In the genomic region with DNA sequence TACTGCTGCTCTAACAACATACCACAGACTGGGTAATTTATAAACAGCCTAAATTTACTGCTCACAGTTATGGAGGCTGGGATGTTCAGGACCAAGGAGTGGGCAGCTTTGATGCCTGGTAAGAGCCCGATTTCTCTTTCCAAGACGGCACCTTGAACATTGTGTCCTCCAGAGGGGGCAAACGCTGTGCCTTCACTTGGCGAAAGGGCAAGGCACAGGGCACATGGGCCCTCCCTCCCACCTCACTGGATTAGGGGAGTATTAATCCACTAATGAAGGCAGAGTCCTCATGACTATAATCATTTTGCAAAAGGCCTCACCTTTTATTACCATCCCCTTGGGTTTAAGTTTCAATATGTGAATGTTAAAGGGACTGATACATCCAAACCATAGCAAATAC, we compare ENCODE assay signal across 24 cellular contexts.
"Had no signal": no experiment of that assay in that cellular context is flagged by ENCODE, and none has a peak within 500 bp of the region (broad histone marks: within the 10 kb centered on the region; RNA-seq: fewer than 3 reads in every experiment).

No MANE protein-coding gene starts in this region.

- H3K4me1 ChIP-seq: esophagus muscularis mucosa, foreskin keratinocyte, gastroesophageal sphincter, heart left ventricle, left lung, neural progenitor cell, parathyroid adenoma, right lobe of liver, thyroid gland had no signal

- H3K27ac ChIP-seq: coronary artery, esophagus muscularis mucosa, foreskin keratinocyte, gastroesophageal sphincter, heart left ventricle, hepatocyte, left lung, neural progenitor cell, parathyroid adenoma, right lobe of liver, thyroid gland had no signal

- H3K36me3 ChIP-seq: esophagus muscularis mucosa, gastroesophageal sphincter, heart left ventricle, left lung, neural progenitor cell, right lobe of liver, thyroid gland had no signal

- DNase-seq: dermis blood vessel endothelial cell; effector memory CD4-positive, alpha-beta T cell; foreskin keratinocyte; heart left ventricle; left cardiac atrium; left lung; mesenchymal stem cell; midbrain; naive thymus-derived CD4-positive, alpha-beta T cell; right lobe of liver; small intestine; stimulated activated CD4-positive, alpha-beta T cell treated with anti-CD3 and anti-CD28 coated beads, Interleukin-1b, Interleukin-23, amount 100 ng/mL, for 48 hours; stimulated activated CD4-positive, alpha-beta T cell treated with anti-CD3 and anti-CD28 coated beads, Interleukin-4, amount 100 ng/mL, for 1 hour; stimulated activated CD8-positive, alpha-beta memory T cell treated with anti-CD3 and anti-CD28 coated beads, Interleukin-4, amount 100 ng/mL, for 48 hours; stimulated activated naive CD4-positive, alpha-beta T cell; stimulated activated naive CD8-positive, alpha-beta T cell treated with anti-CD3 and anti-CD28 coated beads, Interleukin-15, amount 100 ng/mL, for 72 hours; thyroid gland; trophoblast cell had no signal

- ATAC-seq: foreskin keratinocyte; gastroesophageal sphincter; heart left ventricle; left cardiac atrium; left lung; naive thymus-derived CD4-positive, alpha-beta T cell; right lobe of liver; stimulated activated naive CD8-positive, alpha-beta T cell treated with anti-CD3 and anti-CD28 coated beads, Interleukin-15, amount 100 ng/mL, for 72 hours had no signal

- H3K27me3 ChIP-seq: esophagus muscularis mucosa, foreskin keratinocyte, gastroesophageal sphincter, heart left ventricle, hepatocyte, left lung, neural progenitor cell, right lobe of liver, thyroid gland had no signal

- H3K9me3 ChIP-seq: right lobe of liver, thyroid gland had no signal

- H3K4me3 ChIP-seq: coronary artery, esophagus muscularis mucosa, gastroesophageal sphincter, heart left ventricle, hepatocyte, left lung, neural progenitor cell, right lobe of liver, thyroid gland had no signal
